Comparison of ENCODE assay signal across 3 cellular contexts in genomic region chr3:153113553-153113952, GRCh38.
TF ChIP-seq lines count a peak whose summit lies in the region.

No MANE protein-coding gene starts in this region.

TF ChIP-seq in A549, 52 proteins besides CTCF, POLR2A, EP300 and RAD21:
- no peak for TF ChIP-seq RCOR1 (IDR thresholded peaks at IDR 0.05; ENCODE audit: low read depth, low read length)
- TF ChIP-seq KDM1A (IDR thresholded peaks at IDR 0.05; ENCODE audit: low read depth) = no peak
- peak; percentile 70 for TF ChIP-seq MAFK (IDR thresholded peaks at IDR 0.05; ENCODE audit: partially characterized antibody)
- TF ChIP-seq CBX2 (IDR thresholded peaks at IDR 0.05; ENCODE audit: borderline replicate concordance, low read depth) = no peak

TF ChIP-seq in IMR-90, 13 proteins besides CTCF, POLR2A, EP300 and RAD21:
- TF ChIP-seq NFE2L2 (IDR thresholded peaks at IDR 0.05; ENCODE audit: low read depth, low read length) = 0 out of 2 replicates have a peak, but pooled peaks have one; percentile 17
- no peak for TF ChIP-seq MAFK (IDR thresholded peaks at IDR 0.05; ENCODE audit: low read depth, low read length)
- no peak for TF ChIP-seq CEBPB (IDR thresholded peaks at IDR 0.05; ENCODE audit: low read depth, low read length)
- no peak for TF ChIP-seq MXI1 (IDR thresholded peaks at IDR 0.05; ENCODE audit: borderline replicate concordance, low read depth, low read length)
- TF ChIP-seq CHD1 (IDR thresholded peaks at IDR 0.05; ENCODE audit: low read depth, low read length) = no peak
- no peak for TF ChIP-seq RCOR1 (IDR thresholded peaks at IDR 0.05; ENCODE audit: insufficient replicate concordance, low read length)

TF ChIP-seq in K562, 482 proteins besides CTCF, POLR2A, EP300 and RAD21:
- TF ChIP-seq SRF (CRISPR knock-in tag; IDR thresholded peaks at IDR 0.05) (no peak), ZNF316 (IDR thresholded peaks at IDR 0.05) (peak; percentile 86), PHB (CRISPR knock-in tag; IDR thresholded peaks at IDR 0.05) (no peak), MAFG (tag; conservative IDR thresholded peaks at IDR 0.05) (peak; percentile 87), ETV5 (CRISPR knock-in tag; IDR thresholded peaks at IDR 0.05; ENCODE audit: low read depth) (no peak), ARID1B (IDR thresholded peaks at IDR 0.05) (peak; percentile 20; the same call in 1 of the 2 replicates), NFE2 (IDR thresholded peaks at IDR 0.05; ENCODE audit: low read depth) (peak; percentile 50), NFE2L1 (tag; IDR thresholded peaks at IDR 0.05; ENCODE audit: borderline replicate concordance, low read depth) (peak; percentile 47), C11orf30 (IDR thresholded peaks at IDR 0.05; ENCODE audit: low read depth) (peak; percentile 75)
TF ChIP-seq in K562: peak in this region for 6.
